22 cellular contexts compared by ENCODE assay signal in genomic region chr20:11232249-11232648, GRCh38.
"Had no signal": no experiment of that assay in that cellular context is flagged by ENCODE, and none has a peak within 500 bp of the region (broad histone marks: within the 10 kb centered on the region; RNA-seq: fewer than 3 reads in every experiment).

No MANE protein-coding gene starts in this region.

- H3K27me3 ChIP-seq: breast epithelium had no signal

- H3K9me3 Mint-ChIP-seq: activated B cell treated with CpG ODN at 0.5 μM for 24 hours; activated CD4-positive, alpha-beta T cell treated with anti-CD3 and anti-CD28 coated beads, Interleukin-2, amount 10 ng/mL, durations not matched to agents 24 days and 14 days; activated naive CD4-positive, alpha-beta T cell treated with anti-CD3 and anti-CD28 coated beads, Interleukin-2, amount 50 U/mL, for 24 hours; activated T-cell treated with anti-CD3 and anti-CD28 coated beads, Interleukin-2, amount 50 U/mL, for 24 hours; activated T-helper 1 cell treated with anti-CD3 and anti-CD28 coated beads, Interleukin-12 subunit alpha, Interleukin-12 subunit beta, Interleukin-2, Interleukin-4 antibody, amounts not matched to agents 30 ng/mL and 10 ng/mL and 1 ng/mL, durations not matched to agents 14 hours and 24 hours and 36 hours had no signal

- H3K9me3 ChIP-seq: breast epithelium had no signal

- H3K36me3 Mint-ChIP-seq: activated CD8-positive, alpha-beta memory T cell treated with anti-CD3 and anti-CD28 coated beads, Interleukin-2, amount 10 ng/mL, durations not matched to agents 7 days and 5 days; activated naive CD4-positive, alpha-beta T cell treated with anti-CD3 and anti-CD28 coated beads, Interleukin-2, amount 50 U/mL, for 24 hours had no signal

- H3K27me3 Mint-ChIP-seq: activated B cell treated with CpG ODN at 0.5 μM for 24 hours; activated CD4-positive, alpha-beta T cell treated with anti-CD3 and anti-CD28 coated beads, Interleukin-2, amount 10 ng/mL, durations not matched to agents 24 days and 14 days; activated CD8-positive, alpha-beta memory T cell treated with anti-CD3 and anti-CD28 coated beads, Interleukin-2, amount 10 ng/mL, durations not matched to agents 7 days and 5 days; activated naive CD4-positive, alpha-beta T cell treated with anti-CD3 and anti-CD28 coated beads, Interleukin-2, amount 50 U/mL, for 24 hours; activated T-cell treated with anti-CD3 and anti-CD28 coated beads, Interleukin-2, amount 50 U/mL, for 24 hours; T-helper 17 cell had no signal

- H3K4me1 Mint-ChIP-seq: activated B cell treated with CpG ODN at 0.5 μM for 24 hours; activated CD4-positive, alpha-beta T cell treated with anti-CD3 and anti-CD28 coated beads, Interleukin-2, amount 10 ng/mL, durations not matched to agents 24 days and 14 days; activated CD8-positive, alpha-beta memory T cell treated with anti-CD3 and anti-CD28 coated beads, Interleukin-2, amount 10 ng/mL, durations not matched to agents 7 days and 5 days; activated naive CD4-positive, alpha-beta T cell treated with anti-CD3 and anti-CD28 coated beads, Interleukin-2, amount 50 U/mL, for 24 hours; T-helper 17 cell had no signal

- H3K4me3 ChIP-seq: breast epithelium, PC-9 had no signal

- H3K4me1 ChIP-seq: breast epithelium had no signal

- DNase-seq: activated B cell treated with CpG ODN at 0.5 μM for 24 hours; activated CD4-positive, alpha-beta T cell treated with anti-CD3 and anti-CD28 coated beads for 1 hour; activated CD4-positive, alpha-beta T cell treated with anti-CD3 and anti-CD28 coated beads, Interleukin-2, amount 10 ng/mL, durations not matched to agents 24 days and 14 days; activated CD4-positive, alpha-beta T cell treated with anti-CD3 and anti-CD28 coated beads, Interleukin-2, amount 50 U/mL, for 48 hours; activated CD8-positive, alpha-beta memory T cell treated with anti-CD3 and anti-CD28 coated beads, Interleukin-2, amount 10 ng/mL, durations not matched to agents 7 days and 5 days; activated effector memory CD4-positive, alpha-beta T cell treated with Interleukin-2 at 50 U/mL for 16 hours; activated naive CD4-positive, alpha-beta T cell; activated T-cell treated with anti-CD3 and anti-CD28 coated beads, Interleukin-2, amount 50 U/mL, for 24 hours; aorta; Kasumi-1; KBM-7; NCI-H1417; NCI-H1930; NCI-H510A treated with DMSO at 0.1 percent for 48 hours; NCI-H69; PC-9; SHP77 treated with DMSO at 0.1 percent for 48 hours; T-helper 17 cell; T-helper 9 cell had no signal

- H3K27ac Mint-ChIP-seq: activated B cell treated with CpG ODN at 0.5 μM for 24 hours; activated CD4-positive, alpha-beta T cell treated with anti-CD3 and anti-CD28 coated beads, Interleukin-2, amount 10 ng/mL, durations not matched to agents 24 days and 14 days; activated CD8-positive, alpha-beta memory T cell treated with anti-CD3 and anti-CD28 coated beads, Interleukin-2, amount 10 ng/mL, durations not matched to agents 7 days and 5 days; activated naive CD4-positive, alpha-beta T cell treated with anti-CD3 and anti-CD28 coated beads, Interleukin-2, amount 50 U/mL, for 24 hours; activated T-cell treated with anti-CD3 and anti-CD28 coated beads, Interleukin-2, amount 50 U/mL, for 24 hours; activated T-helper 1 cell treated with anti-CD3 and anti-CD28 coated beads, Interleukin-12 subunit alpha, Interleukin-12 subunit beta, Interleukin-2, Interleukin-4 antibody, amounts not matched to agents 30 ng/mL and 10 ng/mL and 1 ng/mL, durations not matched to agents 14 hours and 24 hours and 36 hours; T-helper 17 cell had no signal

- H3K36me3 ChIP-seq: breast epithelium had no signal

- H3K4me3 Mint-ChIP-seq: activated B cell treated with CpG ODN at 0.5 μM for 24 hours; activated CD4-positive, alpha-beta T cell treated with anti-CD3 and anti-CD28 coated beads, Interleukin-2, amount 10 ng/mL, durations not matched to agents 24 days and 14 days; activated CD8-positive, alpha-beta memory T cell treated with anti-CD3 and anti-CD28 coated beads, Interleukin-2, amount 10 ng/mL, durations not matched to agents 7 days and 5 days; activated naive CD4-positive, alpha-beta T cell treated with anti-CD3 and anti-CD28 coated beads, Interleukin-2, amount 50 U/mL, for 24 hours; activated T-cell treated with anti-CD3 and anti-CD28 coated beads, Interleukin-2, amount 50 U/mL, for 24 hours; activated T-helper 1 cell treated with anti-CD3 and anti-CD28 coated beads, Interleukin-12 subunit alpha, Interleukin-12 subunit beta, Interleukin-2, Interleukin-4 antibody, amounts not matched to agents 30 ng/mL and 10 ng/mL and 1 ng/mL, durations not matched to agents 14 hours and 24 hours and 36 hours; T-helper 17 cell had no signal

- H3K27ac ChIP-seq: breast epithelium, PC-9 had no signal
